ENCODE assay signal across 10 cellular contexts in the genomic region with DNA sequence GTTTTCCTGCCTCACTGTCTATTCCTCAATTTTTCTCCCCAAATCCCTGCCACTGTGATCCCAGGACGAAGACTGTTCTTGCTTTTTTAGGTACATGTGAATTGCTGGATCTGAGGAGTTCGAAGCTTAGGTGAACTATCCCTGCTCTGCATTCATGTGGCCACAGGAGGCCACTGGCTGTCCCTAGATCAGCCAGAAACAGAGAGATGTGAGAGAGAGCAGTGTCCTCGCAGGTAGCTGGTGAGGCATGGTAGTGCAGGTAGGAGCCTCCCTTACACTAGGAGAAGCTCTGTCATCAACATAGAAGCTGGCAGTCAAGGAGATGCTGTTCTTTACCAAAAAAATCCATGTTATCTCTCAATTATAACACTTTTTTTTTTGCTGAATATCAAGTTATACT.
DNase-seq lines count a peak whose midpoint lies in the region; ATAC-seq, FAIRE-seq and TF ChIP-seq lines count a peak whose summit lies in the region.
"Had no signal": no experiment of that assay in that cellular context is flagged by ENCODE, and none has a peak within 500 bp of the region (broad histone marks: within the 10 kb centered on the region; RNA-seq: fewer than 3 reads in every experiment).

No MANE protein-coding gene starts in this region.

- peaks cover 28% of the 10 kb centered on the region for H3K36me3 Mint-ChIP-seq in activated T-cell treated with anti-CD3 and anti-CD28 coated beads, Interleukin-2, amount 50 U/mL, for 4 hours (ENCODE audit: insufficient read depth)
- H3K36me3 Mint-ChIP-seq in stimulated activated effector memory CD8-positive, alpha-beta T cell treated with anti-CD3 and anti-CD28 coated beads, Interleukin-12 subunit alpha, Interleukin-12 subunit beta, amount 100 ng/mL, for 72 hours = no peaks in the 10 kb centered on the region

- H3K4me3 Mint-ChIP-seq in activated T-cell treated with anti-CD3 and anti-CD28 coated beads, Interleukin-2, amount 50 U/mL, for 4 hours = no peak overlapping the region
- no peak overlapping the region for H3K4me3 Mint-ChIP-seq in stimulated activated effector memory CD8-positive, alpha-beta T cell treated with anti-CD3 and anti-CD28 coated beads, Interleukin-12 subunit alpha, Interleukin-12 subunit beta, amount 100 ng/mL, for 72 hours

- H3K4me3 ChIP-seq in K562 (no peak overlapping the region), uterus (no peak overlapping the region)

- intact Hi-C loops in K562 (cut with micrococcal nuclease) = no loop called here
- intact Hi-C loops in uterus (cut with DNase I; ENCODE audit: low total_unique reads) = loop anchor here (10.0 kb wide), 1 partner anchor 131 kb away; no protein-coding TSS in a partner anchor

- H4K20me1 ChIP-seq in K562 (replicated peaks; ENCODE audit: control insufficient read depth, insufficient read depth, low read length) = no peaks in the 10 kb centered on the region

- ATAC-seq in activated T-cell treated with anti-CD3 and anti-CD28 coated beads, Interleukin-2, amount 50 U/mL, for 4 hours = peak; percentile 48 to 66
- ATAC-seq in K562 (peak; percentile 90), GM21723 (IDR thresholded peaks at IDR 0.05; ENCODE audit: unreplicated experiment) (no peak)
- ATAC-seq in stimulated activated effector memory CD8-positive, alpha-beta T cell treated with anti-CD3 and anti-CD28 coated beads, Interleukin-12 subunit alpha, Interleukin-12 subunit beta, amount 100 ng/mL, for 72 hours = peak; percentile 55

- peaks cover 17% of the 10 kb centered on the region for H3K4me1 Mint-ChIP-seq in activated T-cell treated with anti-CD3 and anti-CD28 coated beads, Interleukin-2, amount 50 U/mL, for 4 hours (ENCODE audit: low read depth)
- peaks cover 5% of the 10 kb centered on the region for H3K4me1 Mint-ChIP-seq in stimulated activated effector memory CD8-positive, alpha-beta T cell treated with anti-CD3 and anti-CD28 coated beads, Interleukin-12 subunit alpha, Interleukin-12 subunit beta, amount 100 ng/mL, for 72 hours

- H3K9me3 ChIP-seq in K562 (replicated peaks; ENCODE audit: control insufficient read depth, insufficient read depth, low read depth, low read length) (no peaks in the 10 kb centered on the region), uterus (no peaks in the 10 kb centered on the region)

- no peak for DNase-seq in activated T-cell treated with anti-CD3 and anti-CD28 coated beads, Interleukin-2, amount 50 U/mL, for 4 hours
- no peak for DNase-seq in activated T-cell treated with anti-CD3 and anti-CD28 coated beads, Interleukin-2, amount 50 U/mL, for 1 hour
- peak; percentile 22 for DNase-seq in NCI-H146 (lab: John Stamatoyannopoulos, UW)
- DNase-seq in K562 (ENCODE audit: extremely low read depth in 1 of 4, low spot score in 3 of 4) = peak; percentile 25 to 53 (median 42)
- DNase-seq in stimulated activated effector memory CD8-positive, alpha-beta T cell treated with anti-CD3 and anti-CD28 coated beads, Interleukin-12 subunit alpha, Interleukin-12 subunit beta, amount 100 ng/mL, for 72 hours (ENCODE audit: low spot score in 2 of 2) = no peak
- no peak for DNase-seq in stimulated activated CD4-positive, alpha-beta T cell treated with anti-CD3 and anti-CD28 coated beads, Interleukin-4, amount 100 ng/mL, for 24 hours
- no peak for DNase-seq in uterus
- DNase-seq: NCI-H1105 treated with DMSO at 0.1 percent for 48 hours had no signal

- H2AFZ ChIP-seq in K562 (ENCODE audit: low read depth, low read length) = no peak overlapping the region

- H3K79me2 ChIP-seq in K562 (ENCODE audit: control insufficient read depth, insufficient read depth, low read length) = no peaks in the 10 kb centered on the region

- H3K4me2 ChIP-seq in K562 (ENCODE audit: insufficient read depth, low read length) = no peak overlapping the region

- H3K4me1 ChIP-seq in K562 (replicated peaks in 1 of 2; ENCODE audit: control insufficient read depth in 2 of 2, insufficient read depth in 2 of 2, low read length in 2 of 2) (peaks cover 0 to 7% of the 10 kb centered on the region in 2 experiments; a peak in 2 of 5 replicates), uterus (no peaks in the 10 kb centered on the region)

- TF ChIP-seq POLR2A in K562 (conservative IDR thresholded peaks at IDR 0.05) = no peak
- no peak for TF ChIP-seq POLR2A in uterus (IDR thresholded peaks at IDR 0.05)

- H3K27ac ChIP-seq in K562 (ENCODE audit: extremely low read depth, low read depth, low read length) = no peak overlapping the region
- no peak overlapping the region for H3K27ac ChIP-seq in uterus

- no peak overlapping the region for H3K27ac Mint-ChIP-seq in stimulated activated effector memory CD8-positive, alpha-beta T cell treated with anti-CD3 and anti-CD28 coated beads, Interleukin-12 subunit alpha, Interleukin-12 subunit beta, amount 100 ng/mL, for 72 hours

- POLR2A ChIA-PET in K562 (lab: Yijun Ruan, JAX) = interaction anchor here (0.6 to 1.3 kb wide), 7 partner anchors 8 to 1468 kb away, joined by 3 to 5 read pairs (median 4); no protein-coding TSS in a partner anchor

- no peak for TF ChIP-seq EP300 in K562 (IDR thresholded peaks at IDR 0.05; ENCODE audit: low read length)

- 77% methylated on average over 3 of the region's 3 CpGs for WGBS in K562 (ENCODE audit: insufficient coverage, low coverage, missing lambda C conversion rate)

- H3K36me3 ChIP-seq in K562 (ENCODE audit: control insufficient read depth, insufficient read depth, low read length) = peaks cover 94% of the 10 kb centered on the region
- no peaks in the 10 kb centered on the region for H3K36me3 ChIP-seq in uterus

- H3K9me1 ChIP-seq in K562 (ENCODE audit: control insufficient read depth, insufficient read depth, low read length) = no peaks in the 10 kb centered on the region

- no peaks in the 10 kb centered on the region for H3K9me3 Mint-ChIP-seq in activated T-cell treated with anti-CD3 and anti-CD28 coated beads, Interleukin-2, amount 50 U/mL, for 4 hours
- H3K9me3 Mint-ChIP-seq in stimulated activated effector memory CD8-positive, alpha-beta T cell treated with anti-CD3 and anti-CD28 coated beads, Interleukin-12 subunit alpha, Interleukin-12 subunit beta, amount 100 ng/mL, for 72 hours = no peaks in the 10 kb centered on the region

- peak in 1 of 2 experiments; percentile 59; a peak in 2 of 4 replicates for TF ChIP-seq RAD21 in K562 (CRISPR knock-in tag; conservative IDR thresholded peaks at IDR 0.05 in 1 of 2, IDR thresholded peaks at IDR 0.05 in 1 of 2)

- in situ Hi-C loops in K562 (cut with MboI) = loop anchor here (5.0 to 25.0 kb wide), 2 partner anchors 134 to 1444 kb away; a partner anchor contains a TSS

- TF ChIP-seq CTCF in K562 (IDR thresholded peaks at IDR 0.05 in 2 of 3, conservative IDR thresholded peaks at IDR 0.05 in 1 of 3; ENCODE audit: insufficient read depth in 2 of 3, low read depth in 1 of 3, low read length in 3 of 3) = peak; percentile 46 to 95 (median 64); a peak in 5 of 6 replicates
- no peak for TF ChIP-seq CTCF in uterus (IDR thresholded peaks at IDR 0.05)

- no peaks in the 10 kb centered on the region for H3K27me3 Mint-ChIP-seq in activated T-cell treated with anti-CD3 and anti-CD28 coated beads, Interleukin-2, amount 50 U/mL, for 4 hours (ENCODE audit: low read depth)

- BruUV-seq in K562 (replicated peaks; lab: Mats Ljungman, UMichigan) = no TSS peak

- FAIRE-seq in K562 (lab: Jason Lieb, UNC) = peak; percentile 81
- FAIRE-seq: endometrium had no signal

- H3K27me3 ChIP-seq in K562 (ENCODE audit: control insufficient read depth in 2 of 2, insufficient read depth in 2 of 2, low read length in 2 of 2) (no peaks in the 10 kb centered on the region), uterus (no peaks in the 10 kb centered on the region)

- no peak overlapping the region for H3K9ac ChIP-seq in K562 (ENCODE audit: insufficient read depth in 1 of 2, low read depth in 2 of 2, low read length in 2 of 2)

- CTCF ChIA-PET in K562 (lab: Yijun Ruan, JAX; ENCODE audit: low intra/inter-chr PET ratio) = interaction anchor here (0.7 to 1.0 kb wide), 3 partner anchors 13 to 367 kb away, joined by 3 read pairs; no protein-coding TSS in a partner anchor

TF ChIP-seq in K562, 482 proteins besides CTCF, POLR2A, EP300 and RAD21 (continues in another document):
- no peak for TF ChIP-seq ZNF274 (IDR thresholded peaks at IDR 0.05; ENCODE audit: borderline replicate concordance, low read depth, low read length)
- no peak for TF ChIP-seq BRD4 (IDR thresholded peaks at IDR 0.05)
- no peak for TF ChIP-seq RUNX1 (IDR thresholded peaks at IDR 0.05; ENCODE audit: low read depth)
- TF ChIP-seq EP400 (IDR thresholded peaks at IDR 0.05) = no peak
- no peak for TF ChIP-seq SLC30A9 (CRISPR knock-in tag; IDR thresholded peaks at IDR 0.05)
- TF ChIP-seq, protein P1, sequence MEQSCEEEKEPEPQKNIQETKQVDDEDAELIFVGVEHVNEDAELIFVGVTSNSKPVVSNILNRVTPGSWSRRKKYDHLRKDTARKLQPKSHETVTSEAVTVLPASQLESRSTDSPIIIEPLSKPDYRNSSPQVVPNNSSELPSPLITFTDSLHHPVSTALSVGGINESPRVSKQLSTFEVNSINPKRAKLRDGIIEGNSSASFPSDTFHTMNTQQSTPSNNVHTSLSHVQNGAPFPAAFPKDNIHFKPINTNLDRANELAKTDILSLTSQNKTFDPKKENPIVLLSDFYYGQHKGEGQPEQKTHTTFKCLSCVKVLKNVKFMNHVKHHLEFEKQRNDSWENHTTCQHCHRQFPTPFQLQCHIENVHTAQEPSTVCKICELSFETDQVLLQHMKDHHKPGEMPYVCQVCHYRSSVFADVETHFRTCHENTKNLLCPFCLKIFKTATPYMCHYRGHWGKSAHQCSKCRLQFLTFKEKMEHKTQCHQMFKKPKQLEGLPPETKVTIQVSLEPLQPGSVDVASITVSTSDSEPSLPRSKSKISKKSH (CRISPR knock-in tag; IDR thresholded peaks at IDR 0.05) = no peak
- 0 out of 2 replicates have a peak, but pooled peaks have one; percentile 28 for TF ChIP-seq ZNF316 (IDR thresholded peaks at IDR 0.05)
- TF ChIP-seq ZNF57 (CRISPR knock-in tag; IDR thresholded peaks at IDR 0.05) = no peak

Comparison
In these comparisons a context has a peak if more than half of its experiments do, and no peak if none do; other contexts are left out.
1. DNase-seq: peak in NCI-H146 (single experiment) and K562 (4 of 4); none in activated T-cell treated with anti-CD3 and anti-CD28 coated beads, Interleukin-2, amount 50 U/mL, for 4 hours (single experiment), activated T-cell treated with anti-CD3 and anti-CD28 coated beads, Interleukin-2, amount 50 U/mL, for 1 hour (single experiment), stimulated activated effector memory CD8-positive, alpha-beta T cell treated with anti-CD3 and anti-CD28 coated beads, Interleukin-12 subunit alpha, Interleukin-12 subunit beta, amount 100 ng/mL, for 72 hours (0 of 2), stimulated activated CD4-positive, alpha-beta T cell treated with anti-CD3 and anti-CD28 coated beads, Interleukin-4, amount 100 ng/mL, for 24 hours (single experiment) and uterus (0 of 2).
2. CTCF ChIP-seq: peak in K562 (3 of 3); none in uterus (0 of 4).